Comparison of ENCODE assay signal across 22 cellular contexts in the genomic region with DNA sequence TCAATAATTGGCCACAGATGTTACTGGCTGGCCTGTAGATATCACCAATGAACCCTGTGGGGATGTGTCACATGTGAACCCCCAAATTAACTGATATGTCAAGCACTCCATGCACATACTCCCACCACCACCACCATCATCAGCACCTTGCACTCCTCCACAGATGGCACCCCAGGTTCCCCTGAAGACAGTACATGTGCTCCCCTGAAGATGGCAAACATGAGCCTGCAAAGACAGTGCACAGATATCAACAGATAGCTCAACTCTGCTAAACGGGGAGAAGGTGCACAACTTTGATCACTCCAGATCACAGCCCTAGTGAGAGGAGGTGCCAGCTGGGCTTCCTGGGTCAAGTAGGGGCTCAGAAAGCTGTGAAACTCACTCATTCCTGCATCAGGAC.
"Had no signal": no experiment of that assay in that cellular context is flagged by ENCODE, and none has a peak within 500 bp of the region (broad histone marks: within the 10 kb centered on the region; RNA-seq: fewer than 3 reads in every experiment).

No MANE protein-coding gene starts in this region.

- H3K27ac ChIP-seq: adrenal gland, lower lobe of right lung, neutrophil, pancreas, sigmoid colon, tibial artery had no signal

- H3K27me3 Mint-ChIP-seq: activated B cell treated with CpG ODN at 0.5 μM for 24 hours; dendritic cell treated with granulocyte-macrophage colony-stimulating factor and Interleukin-4, amounts not matched to agents 40 ng/mL and 50 ng/mL, for 4 days had no signal

- ATAC-seq: activated naive CD4-positive, alpha-beta T cell treated with anti-CD3 and anti-CD28 coated beads, Interleukin-2, amount 50 U/mL, for 72 hours; left colon; lower lobe of right lung; natural killer cell treated with Interleukin-12 subunit alpha and Interleukin-12 subunit beta and Interleukin-15 and Interleukin-18, amount 100 ng/mL, for 72 hours; pancreas had no signal

- H3K27me3 ChIP-seq: adrenal gland, neutrophil, pancreas, sigmoid colon, tibial artery had no signal

- H3K9me3 ChIP-seq: adrenal gland, neutrophil, pancreas had no signal

- DNase-seq: activated B cell treated with CpG ODN at 0.5 μM for 24 hours; activated CD4-positive, alpha-beta memory T cell treated with anti-CD3 and anti-CD28 coated beads for 36 hours; activated CD4-positive, alpha-beta T cell treated with anti-CD3 and anti-CD28 coated beads for 4 hours; activated gamma-delta T cell treated with Interleukin-2 at 50 U/mL for 16 hours; activated T-cell treated with anti-CD3 and anti-CD28 coated beads for 4 hours; adrenal gland; effector memory CD4-positive, alpha-beta T cell; hypothalamus; islet precursor cell; left colon; lower lobe of right lung; pancreas; sigmoid colon; stimulated activated CD4-positive, alpha-beta T cell treated with anti-CD3 and anti-CD28 coated beads, Interleukin-4, amount 100 ng/mL, for 4 hours; stimulated activated naive CD4-positive, alpha-beta T cell treated with Interleukin-2 at 50 U/mL for 16 hours; substantia nigra; tibial artery had no signal

- H3K27ac Mint-ChIP-seq: activated B cell treated with CpG ODN at 0.5 μM for 24 hours; activated CD4-positive, alpha-beta memory T cell treated with anti-CD3 and anti-CD28 coated beads for 36 hours; activated naive CD4-positive, alpha-beta T cell treated with anti-CD3 and anti-CD28 coated beads, Interleukin-2, amount 50 U/mL, for 72 hours; activated T-helper 1 cell treated with anti-CD3 and anti-CD28 coated beads, Interleukin-12 subunit alpha, Interleukin-12 subunit beta, Interleukin-2, Interleukin-4 antibody, amounts not matched to agents 30 ng/mL and 10 ng/mL and 1 ng/mL, durations not matched to agents 14 hours and 24 hours and 36 hours; dendritic cell treated with granulocyte-macrophage colony-stimulating factor and Interleukin-4, amounts not matched to agents 40 ng/mL and 50 ng/mL, for 4 days; natural killer cell treated with Interleukin-12 subunit alpha and Interleukin-12 subunit beta and Interleukin-15 and Interleukin-18, amount 100 ng/mL, for 72 hours had no signal

- H3K36me3 ChIP-seq: adrenal gland, lower lobe of right lung, neutrophil, pancreas, sigmoid colon, tibial artery had no signal

- H3K4me1 ChIP-seq: adrenal gland, lower lobe of right lung, pancreas, sigmoid colon, tibial artery had no signal

- H3K9me3 Mint-ChIP-seq: activated T-helper 1 cell treated with anti-CD3 and anti-CD28 coated beads, Interleukin-12 subunit alpha, Interleukin-12 subunit beta, Interleukin-2, Interleukin-4 antibody, amounts not matched to agents 30 ng/mL and 10 ng/mL and 1 ng/mL, durations not matched to agents 14 hours and 24 hours and 36 hours had no signal

- H3K36me3 Mint-ChIP-seq: activated naive CD4-positive, alpha-beta T cell treated with anti-CD3 and anti-CD28 coated beads, Interleukin-2, amount 50 U/mL, for 72 hours had no signal

- H3K4me3 ChIP-seq: adrenal gland, lower lobe of right lung, pancreas, sigmoid colon, tibial artery had no signal

- H3K4me3 Mint-ChIP-seq: activated B cell treated with CpG ODN at 0.5 μM for 24 hours; activated CD4-positive, alpha-beta memory T cell treated with anti-CD3 and anti-CD28 coated beads for 36 hours; activated T-helper 1 cell treated with anti-CD3 and anti-CD28 coated beads, Interleukin-12 subunit alpha, Interleukin-12 subunit beta, Interleukin-2, Interleukin-4 antibody, amounts not matched to agents 30 ng/mL and 10 ng/mL and 1 ng/mL, durations not matched to agents 14 hours and 24 hours and 36 hours; dendritic cell treated with granulocyte-macrophage colony-stimulating factor and Interleukin-4, amounts not matched to agents 40 ng/mL and 50 ng/mL, for 4 days; natural killer cell treated with Interleukin-12 subunit alpha and Interleukin-12 subunit beta and Interleukin-15 and Interleukin-18, amount 100 ng/mL, for 72 hours had no signal
